12 cellular contexts compared by ENCODE assay signal in the genomic region with DNA sequence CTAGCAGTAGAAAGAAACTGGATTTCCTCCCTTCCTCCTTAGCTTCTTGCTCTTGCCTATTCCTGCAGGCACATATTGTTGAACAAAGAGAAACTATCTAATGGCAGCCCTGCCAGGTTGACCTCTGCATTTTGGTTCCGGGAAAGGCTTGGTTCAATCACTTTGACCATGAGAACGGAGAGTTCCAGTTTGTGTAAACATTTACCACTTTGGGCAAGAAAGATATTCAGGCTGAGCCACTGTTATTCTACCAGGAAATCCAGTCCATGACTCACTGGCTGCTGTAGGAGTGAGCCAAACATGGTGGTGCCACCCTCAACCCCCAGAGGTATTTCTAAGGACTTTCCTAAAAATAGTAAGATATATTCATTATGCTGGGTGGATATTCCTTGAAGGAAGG.
A peak's percentile ranks its signal among the peaks of the same experiment; 100 is the strongest.
DNase-seq lines count a peak whose midpoint lies in the region; ATAC-seq and TF ChIP-seq lines count a peak whose summit lies in the region.
"Had no signal": no experiment of that assay in that cellular context is flagged by ENCODE, and none has a peak within 500 bp of the region (broad histone marks: within the 10 kb centered on the region; RNA-seq: fewer than 3 reads in every experiment).

No MANE protein-coding gene starts in this region.

- peak; percentile 11 for DNase-seq in activated CD4-positive, alpha-beta T cell treated with anti-CD3 and anti-CD28 coated beads for 36 hours
- DNase-seq in activated CD4-positive, alpha-beta T cell treated with anti-CD3 and anti-CD28 coated beads for 1 hour, result no peak
- DNase-seq in RWPE2 (ENCODE audit: low spot score) (no peak), epithelial cell of prostate (ENCODE audit: low read depth, low spot score) (peak; percentile 39), renal cortical epithelial cell (ENCODE audit: low read depth) (peak; percentile 80), middle frontal gyrus (ENCODE audit: extremely low spot score, low spot score) (no peak), NCI-H1694 (lab: John Stamatoyannopoulos, UW) (no peak)
- DNase-seq: hypothalamus, MG63, right cardiac atrium had no signal

- intact Hi-C loops in activated CD4-positive, alpha-beta T cell treated with anti-CD3 and anti-CD28 coated beads for 36 hours (cut with DNase I, micrococcal nuclease), result loop anchor here (5.0 to 10.0 kb wide), 11 partner anchors 61 to 939 kb away; no protein-coding TSS in a partner anchor

- no peak for TF ChIP-seq CTCF in RWPE2 (IDR thresholded peaks at IDR 0.05; ENCODE audit: poor library complexity, severe bottlenecking)

- peak overlapping the region; percentile 7 for H3K4me3 Mint-ChIP-seq in activated CD4-positive, alpha-beta T cell treated with anti-CD3 and anti-CD28 coated beads for 36 hours
- H3K4me3 Mint-ChIP-seq: brain had no signal

- peaks cover 2% of the 10 kb centered on the region for H3K36me3 Mint-ChIP-seq in activated CD4-positive, alpha-beta T cell treated with anti-CD3 and anti-CD28 coated beads for 36 hours (ENCODE audit: low read depth)
- H3K36me3 Mint-ChIP-seq: brain had no signal

- no peak for ATAC-seq in activated CD4-positive, alpha-beta T cell treated with anti-CD3 and anti-CD28 coated beads for 36 hours
- ATAC-seq in RWPE2 (ENCODE audit: low read depth) (peak; percentile 65), HG02870 (IDR thresholded peaks at IDR 0.05; ENCODE audit: unreplicated experiment) (no peak)

- H3K4me3 ChIP-seq in RWPE2 (ENCODE audit: severe bottlenecking), result no peak overlapping the region
- H3K4me3 ChIP-seq: MG63 had no signal

- H3K4me1 Mint-ChIP-seq in activated CD4-positive, alpha-beta T cell treated with anti-CD3 and anti-CD28 coated beads for 36 hours, result peaks cover 65% of the 10 kb centered on the region
- H3K4me1 Mint-ChIP-seq: brain had no signal

- peaks cover 9% of the 10 kb centered on the region for H3K4me1 ChIP-seq in RWPE2 (ENCODE audit: insufficient read depth, poor library complexity, severe bottlenecking)

- peak overlapping the region; percentile 66 for H3K27ac Mint-ChIP-seq in activated CD4-positive, alpha-beta T cell treated with anti-CD3 and anti-CD28 coated beads for 36 hours
- H3K27ac Mint-ChIP-seq: brain had no signal

- H3K27me3 ChIP-seq in RWPE2 (ENCODE audit: insufficient read depth, poor library complexity, severe bottlenecking), result peaks cover 2% of the 10 kb centered on the region
- H3K27me3 ChIP-seq: MG63 had no signal

- H3K9me3 ChIP-seq in RWPE2 (ENCODE audit: severe bottlenecking), result no peaks in the 10 kb centered on the region
- H3K9me3 ChIP-seq: MG63 had no signal

- CTCF ChIA-PET in activated CD4-positive, alpha-beta T cell treated with anti-CD3 and anti-CD28 coated beads for 36 hours (lab: Charles Lee), result interaction anchor here (0.6 to 5.8 kb wide), 4 partner anchors 11 to 880 kb away, joined by 4 to 43 read pairs (median 10); no protein-coding TSS in a partner anchor

- H3K27ac ChIP-seq in RWPE2 (ENCODE audit: poor library complexity, severe bottlenecking) (no peak overlapping the region), epithelial cell of prostate (no peak overlapping the region)

- POLR2A ChIA-PET in activated CD4-positive, alpha-beta T cell treated with anti-CD3 and anti-CD28 coated beads for 36 hours (lab: Charles Lee), result no interaction called here

- H3K9me3 Mint-ChIP-seq in activated CD4-positive, alpha-beta T cell treated with anti-CD3 and anti-CD28 coated beads for 36 hours (ENCODE audit: low read depth), result no peaks in the 10 kb centered on the region
- H3K9me3 Mint-ChIP-seq: brain had no signal

- no peaks in the 10 kb centered on the region for H3K36me3 ChIP-seq in RWPE2 (ENCODE audit: low read depth)
- H3K36me3 ChIP-seq: MG63 had no signal

- H3K27me3 Mint-ChIP-seq in activated CD4-positive, alpha-beta T cell treated with anti-CD3 and anti-CD28 coated beads for 36 hours, result no peaks in the 10 kb centered on the region
- H3K27me3 Mint-ChIP-seq: brain had no signal

Comparison
In these comparisons a context has a peak if more than half of its experiments do, and no peak if none do; other contexts are left out.
1. DNase-seq: peak in activated CD4-positive, alpha-beta T cell treated with anti-CD3 and anti-CD28 coated beads for 36 hours (single experiment), epithelial cell of prostate (single experiment) and renal cortical epithelial cell (single experiment); none in activated CD4-positive, alpha-beta T cell treated with anti-CD3 and anti-CD28 coated beads for 1 hour (single experiment), RWPE2 (single experiment), middle frontal gyrus (single experiment) and NCI-H1694 (single experiment).